In the genomic region with DNA sequence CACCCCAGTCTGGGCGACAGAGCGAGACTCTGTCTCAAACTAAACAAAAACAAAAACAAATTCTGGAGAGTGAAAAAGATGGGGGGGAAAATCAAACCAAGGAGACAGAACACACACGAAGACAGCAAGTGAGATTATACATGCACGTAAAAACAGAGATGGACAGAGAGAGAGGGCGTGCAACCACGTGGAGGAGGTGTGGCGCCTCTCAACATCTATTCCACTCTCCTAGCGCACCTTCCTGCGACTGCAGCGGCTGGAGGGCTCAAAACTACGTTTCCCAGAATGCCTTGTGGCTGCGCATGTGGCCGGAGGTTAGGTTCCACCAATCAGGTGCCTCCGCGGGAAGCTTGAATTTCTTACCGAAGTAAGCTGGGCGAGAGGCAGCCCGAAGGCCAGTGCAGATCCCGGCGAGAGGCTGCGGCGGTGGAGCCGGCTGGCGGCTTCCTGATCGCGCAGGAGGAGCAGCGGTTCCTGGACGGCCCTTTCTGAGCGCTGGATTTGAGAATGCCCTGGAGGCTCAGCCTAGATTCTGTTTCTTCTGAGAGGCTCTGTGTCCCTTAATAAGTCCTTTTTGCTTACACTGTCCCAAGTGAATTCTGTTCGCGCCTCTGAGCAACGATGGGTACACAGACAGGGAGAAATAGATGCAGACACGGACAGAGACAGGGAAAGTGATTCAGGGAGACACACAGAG, we compare ENCODE assay signal across 8 cellular contexts. TPM values are rescaled to one million over a fixed set of nuclear protein-coding genes. Genes with fewer than 3 reads are reported as not detected.
A peak's percentile ranks its signal among the peaks of the same experiment; 100 is the strongest.
DNase-seq lines count a peak whose midpoint lies in the region; TF ChIP-seq lines count a peak whose summit lies in the region.

No MANE protein-coding gene starts in this region.

- H3K27me3 ChIP-seq in adipocyte (replicated peaks; ENCODE audit: control insufficient read depth, insufficient read depth, low read length) (peaks cover 21% of the 10 kb centered on the region), right atrium auricular region (no peaks in the 10 kb centered on the region), vagina (no peaks in the 10 kb centered on the region)

- intact Hi-C loops in vagina (cut with DNase I), result no loop called here

- H3K4me3 ChIP-seq in adipocyte (ENCODE audit: low read length) (no peak overlapping the region), right atrium auricular region (no peak overlapping the region), vagina (no peak overlapping the region)

- H3K4me1 ChIP-seq in adipocyte (ENCODE audit: control insufficient read depth, insufficient read depth, low read length) (peaks cover 5% of the 10 kb centered on the region), right atrium auricular region (peaks cover 0 to 4% of the 10 kb centered on the region in 2 donors), vagina (peaks cover 5% of the 10 kb centered on the region)

- in situ Hi-C loops in Caki2 (cut with HindIII; ENCODE audit: low pct_unique_long_range_greater_than_20kb, low sequenced_read_pairs), result no loop called here

- no peak overlapping the region for H3K9ac ChIP-seq in adipocyte (ENCODE audit: low read length)

- TF ChIP-seq CTCF in right atrium auricular region (IDR thresholded peaks at IDR 0.05), result peak in 1 of 2 donors; percentile 29
- peak in 1 of 3 experiments; percentile 17 for TF ChIP-seq CTCF in vagina (IDR thresholded peaks at IDR 0.05)

- H3K36me3 ChIP-seq in adipocyte (ENCODE audit: control insufficient read depth, insufficient read depth, low read length, severe bottlenecking), result no peaks in the 10 kb centered on the region
- H3K36me3 ChIP-seq in right atrium auricular region, result no peaks in the 10 kb centered on the region
- no peaks in the 10 kb centered on the region for H3K36me3 ChIP-seq in vagina

- no peak for TF ChIP-seq POLR2A in vagina (IDR thresholded peaks at IDR 0.05)

- H3K27ac ChIP-seq in right atrium auricular region, result no peak overlapping the region
- H3K27ac ChIP-seq in vagina, result no peak overlapping the region

- no peaks in the 10 kb centered on the region for H3K9me3 ChIP-seq in adipocyte (ENCODE audit: control insufficient read depth, low read length)
- no peaks in the 10 kb centered on the region for H3K9me3 ChIP-seq in right atrium auricular region
- no peaks in the 10 kb centered on the region for H3K9me3 ChIP-seq in vagina

- DNase-seq in Caki2 (ENCODE audit: low read depth), result peak; percentile 85
- peak; percentile 85 for DNase-seq in H4 (ENCODE audit: low spot score)
- peak; percentile 98 for DNase-seq in NCI-H146 (lab: John Stamatoyannopoulos, UW)
- DNase-seq in SW 1271 (lab: John Stamatoyannopoulos, UW), result peak; percentile 78 to 88
- DNase-seq in adipocyte (ENCODE audit: low read depth), result peak; percentile 93
- peak; percentile 83 for DNase-seq in right atrium auricular region (ENCODE audit: low spot score)
- peak; percentile 92 for DNase-seq in retina
- DNase-seq in vagina (ENCODE audit: extremely low spot score in 2 of 2), result no peak

RNA-seq across cellular contexts. Expression of a gene that starts 13.1 kb away (rescaled TPM):
- total RNA-seq in Caki2 (2014; rRNA removed; shearing (Covaris generic); ENCODE audit: low replicate concordance), result not detected in 2 replicates
- not detected in 2 replicates for total RNA-seq in H4 (2014; rRNA removed; shearing (Covaris generic))
- total RNA-seq in right atrium auricular region (not detected), vagina (not detected)

RNA-seq across cellular contexts. Expression of a gene that starts 25.3 kb away (rescaled TPM):
- total RNA-seq in Caki2 (2014; rRNA removed; shearing (Covaris generic); ENCODE audit: low replicate concordance), result 2.4 and 6.0 TPM in 2 replicates
- 0.52 and 0.78 TPM in 2 replicates for total RNA-seq in H4 (2014; rRNA removed; shearing (Covaris generic))
- total RNA-seq in right atrium auricular region (1 to 10 TPM; 6.0 to 7.2 TPM), vagina (13.8 TPM)

RNA-seq across cellular contexts. Expression of a gene that starts 41.8 kb away (rescaled TPM):
- total RNA-seq in Caki2 (2014; rRNA removed; shearing (Covaris generic); ENCODE audit: low replicate concordance), result 42.5 and 60.5 TPM in 2 replicates
- total RNA-seq in H4 (2014; rRNA removed; shearing (Covaris generic)), result 8.7 and 13.0 TPM in 2 replicates
- 10 to 100 TPM; 24.2 to 30.5 TPM for total RNA-seq in right atrium auricular region
- 32.2 TPM for total RNA-seq in vagina

RNA-seq across cellular contexts. Expression of a gene that starts 46.0 kb away (rescaled TPM):
- total RNA-seq in Caki2 (2014; rRNA removed; shearing (Covaris generic); ENCODE audit: low replicate concordance), result not detected in 2 replicates
- 0.19 and 0.37 TPM in 2 replicates for total RNA-seq in H4 (2014; rRNA removed; shearing (Covaris generic))
- total RNA-seq in right atrium auricular region (1 to 10 TPM; 1.5 to 3.9 TPM), vagina (1.5 TPM)

Comparison
In these comparisons a context has a peak if more than half of its experiments do, and no peak if none do; other contexts are left out.
1. DNase-seq: peak in Caki2 (single experiment), H4 (single experiment), NCI-H146 (single experiment), SW 1271 (2 of 2), adipocyte (single experiment), right atrium auricular region (single experiment) and retina (single experiment); none in vagina (0 of 2).